Comparison of ENCODE assay signal across 24 cellular contexts in genomic region chr7:142685877-142686508, GRCh38.
DNase-seq lines count a peak whose midpoint lies in the region; ATAC-seq, FAIRE-seq and TF ChIP-seq lines count a peak whose summit lies in the region.
"Had no signal": no experiment of that assay in that cellular context is flagged by ENCODE, and none has a peak within 500 bp of the region (broad histone marks: within the 10 kb centered on the region; RNA-seq: fewer than 3 reads in every experiment).

No MANE protein-coding gene starts in this region.

- no peaks in the 10 kb centered on the region for H3K9me3 Mint-ChIP-seq in T-cell
- H3K9me3 Mint-ChIP-seq: activated naive CD4-positive, alpha-beta T cell treated with anti-CD3 and anti-CD28 coated beads, Interleukin-2, amount 50 U/mL, for 72 hours had no signal

- peaks cover 27 to 57% (median 33%) of the 10 kb centered on the region in 3 donors for H3K4me1 Mint-ChIP-seq in T-cell

- in situ Hi-C loops in GM13977 (cut with MboI; ENCODE audit: low pct_unique_long_range_greater_than_20kb, low sequenced_read_pairs, unreplicated experiment): no loop called here

- no peak overlapping the region for H3K4me3 Mint-ChIP-seq in T-cell

- no peaks in the 10 kb centered on the region for H3K27me3 Mint-ChIP-seq in T-cell

- no peak for TF ChIP-seq CTCF in GM13977 (IDR thresholded peaks at IDR 0.05; ENCODE audit: extremely low read depth, insufficient read depth, missing control alignments)

- peak in 3 of 4 experiments; percentile 43 to 82 (median 56) for ATAC-seq in T-cell (replicated peaks in 1 of 4)
- ATAC-seq: lower lobe of right lung, Right ventricle myocardium inferior had no signal

- FAIRE-seq in frontal cortex (lab: Jason Lieb, UNC): no peak
- FAIRE-seq: GM19239, kidney had no signal

- no peaks in the 10 kb centered on the region for H3K36me3 Mint-ChIP-seq in T-cell
- H3K36me3 Mint-ChIP-seq: activated naive CD4-positive, alpha-beta T cell treated with anti-CD3 and anti-CD28 coated beads, Interleukin-2, amount 50 U/mL, for 72 hours had no signal

- H3K27ac Mint-ChIP-seq in T-cell: peak overlapping the region; percentile 73 to 83
- H3K27ac Mint-ChIP-seq: activated naive CD4-positive, alpha-beta T cell treated with anti-CD3 and anti-CD28 coated beads, Interleukin-2, amount 50 U/mL, for 72 hours had no signal

- CTCF ChIA-PET in T-cell (lab: Charles Lee): no interaction called here

- peak; percentile 15 for DNase-seq in activated CD8-positive, alpha-beta memory T cell treated with anti-CD3 and anti-CD28 coated beads, Interleukin-2, amount 50 U/mL, for 4 hours
- no peak for DNase-seq in activated CD8-positive, alpha-beta memory T cell treated with anti-CD3 and anti-CD28 coated beads for 24 hours
- DNase-seq in Daoy (ENCODE audit: low read depth) (peak; percentile 41), T-cell (peak in 11 of 34 experiments; percentile 1 to 26 (median 5)), myocyte (ENCODE audit: low read depth) (peak; percentile 2), GM13977 (ENCODE audit: low spot score) (no peak), frontal cortex (ENCODE audit: low spot score in 2 of 2) (no peak), NOMO-1 treated with DMSO at 0.1 percent for 48 hours (lab: John Stamatoyannopoulos, UW; ENCODE audit: unreplicated experiment) (no peak)
- DNase-seq: activated CD4-positive, alpha-beta T cell treated with anti-CD3 and anti-CD28 coated beads for 1 hour; DMS 273 treated with DMSO at 0.1 percent for 48 hours; effector memory CD4-positive, alpha-beta T cell; GF-D8; GOT3; kidney; lower lobe of right lung; MV-4-11; NCI-H187; NCI-H510A; retina; stimulated activated CD4-positive, alpha-beta T cell treated with anti-CD3 and anti-CD28 coated beads, Interleukin-4, amount 100 ng/mL, for 4 hours; SW 1271 had no signal

- POLR2A ChIA-PET in T-cell (lab: Charles Lee): no interaction called here

Comparison
In these comparisons a context has a peak if more than half of its experiments do, and no peak if none do; other contexts are left out.
1. DNase-seq: peak in activated CD8-positive, alpha-beta memory T cell treated with anti-CD3 and anti-CD28 coated beads, Interleukin-2, amount 50 U/mL, for 4 hours (single experiment), Daoy (single experiment) and myocyte (single experiment); none in activated CD8-positive, alpha-beta memory T cell treated with anti-CD3 and anti-CD28 coated beads for 24 hours (single experiment), GM13977 (single experiment), frontal cortex (0 of 2) and NOMO-1 treated with DMSO at 0.1 percent for 48 hours (single experiment).